In genomic region chr17:2595200-2595599, GRCh38 we compare ENCODE assay signal across 8 cellular contexts. TPM values are rescaled to one million over a fixed set of nuclear protein-coding genes. Genes with fewer than 3 reads are reported as not detected.
DNase-seq lines count a peak whose midpoint lies in the region; ATAC-seq and TF ChIP-seq lines count a peak whose summit lies in the region.

No MANE protein-coding gene starts in this region.

- no TSS peak for BruUV-seq in A673 (replicated peaks; lab: Mats Ljungman, UMichigan)

- intact Hi-C loops in A673 (cut with micrococcal nuclease; ENCODE audit: unreplicated experiment) (loop anchor here (2.0 to 10.0 kb wide), 2 partner anchors 80 kb away; partner anchors contain the start of gene METTL16), breast epithelium (cut with DNase I; ENCODE audit: low total_unique reads) (no loop called here)

- no peaks in the 10 kb centered on the region for H3K36me3 ChIP-seq in A673 (ENCODE audit: insufficient read depth, low read length, poor library complexity, severe bottlenecking)
- H3K36me3 ChIP-seq in HUES64 (ENCODE audit: insufficient read depth, low read length): peaks cover 4% of the 10 kb centered on the region; the same call in 1 of the 2 replicates
- H3K36me3 ChIP-seq in breast epithelium: no peaks in the 10 kb centered on the region
- no peaks in the 10 kb centered on the region for H3K36me3 ChIP-seq in mucosa of stomach (ENCODE audit: control insufficient read depth, insufficient read depth, low read length)

- DNase-seq in A673 (ENCODE audit: low spot score) (no peak), breast epithelium (ENCODE audit: low spot score in 2 of 2) (no peak), medulla oblongata (ENCODE audit: extremely low spot score) (no peak)
- no peak for DNase-seq in activated effector memory CD4-positive, alpha-beta T cell treated with anti-CD3 and anti-CD28 coated beads, Interleukin-2, amount 50 U/mL, for 16 hours

- CTCF ChIA-PET in A673 (lab: Charles Lee): no interaction called here

- H3K9me3 ChIP-seq in A673 (ENCODE audit: low read depth, low read length, poor library complexity, severe bottlenecking) (no peaks in the 10 kb centered on the region), HUES64 (ENCODE audit: insufficient read depth, low read depth, low read length) (no peaks in the 10 kb centered on the region), breast epithelium (no peaks in the 10 kb centered on the region), mucosa of stomach (ENCODE audit: control insufficient read depth, low read length) (no peaks in the 10 kb centered on the region)

- no peak for ATAC-seq in GM21528 (IDR thresholded peaks at IDR 0.05; ENCODE audit: low FRiP score, unreplicated experiment)
- ATAC-seq in HG02642 (IDR thresholded peaks at IDR 0.05; ENCODE audit: poor library complexity, unreplicated experiment): no peak

- 4% methylated on average over 2 of the region's 4 CpGs for WGBS in HUES64

- H3K4me1 ChIP-seq in A673 (ENCODE audit: insufficient read depth, low read length, poor library complexity, severe bottlenecking): peaks cover 24% of the 10 kb centered on the region
- peaks cover 26% of the 10 kb centered on the region for H3K4me1 ChIP-seq in HUES64 (ENCODE audit: insufficient read depth, low read length)
- H3K4me1 ChIP-seq in breast epithelium: peaks cover 0 to 11% of the 10 kb centered on the region in 2 donors
- H3K4me1 ChIP-seq in mucosa of stomach (ENCODE audit: control insufficient read depth, insufficient read depth, low read length): peaks cover 11% of the 10 kb centered on the region

- H3K27ac ChIP-seq in A673 (ENCODE audit: low read depth, low read length, poor library complexity, severe bottlenecking): peak overlapping the region; percentile 95
- H3K27ac ChIP-seq in HUES64 (ENCODE audit: low read depth, low read length): peak overlapping the region; percentile 93; the same call in 1 of the 2 replicates
- peak overlapping the region; percentile 99 for H3K27ac ChIP-seq in breast epithelium

- H3K4me3 ChIP-seq in A673 (ENCODE audit: low read depth, low read length, poor library complexity, severe bottlenecking): peak overlapping the region; percentile 97
- H3K4me3 ChIP-seq in HUES64 (ENCODE audit: low read length): peak overlapping the region; percentile 93
- H3K4me3 ChIP-seq in breast epithelium: peak overlapping the region; percentile 93 to 99 (median 93)
- H3K4me3 ChIP-seq in mucosa of stomach (ENCODE audit: low read length): peak overlapping the region; percentile 96

- peak overlapping the region; percentile 91; the same call in 1 of the 2 replicates for H3K9ac ChIP-seq in HUES64 (ENCODE audit: low read depth, low read length)
- H3K9ac ChIP-seq in mucosa of stomach (ENCODE audit: low read length): peak overlapping the region; percentile 98

- TF ChIP-seq CTCF in A673 (conservative IDR thresholded peaks at IDR 0.05; ENCODE audit: low read depth, low read length) (no peak), breast epithelium (IDR thresholded peaks at IDR 0.05) (no peak)

- H3K27me3 ChIP-seq in A673 (replicated peaks; ENCODE audit: insufficient read depth, low read depth, low read length, poor library complexity): no peaks in the 10 kb centered on the region
- no peaks in the 10 kb centered on the region for H3K27me3 ChIP-seq in HUES64 (ENCODE audit: insufficient read depth, low read length)
- no peaks in the 10 kb centered on the region for H3K27me3 ChIP-seq in breast epithelium
- no peaks in the 10 kb centered on the region for H3K27me3 ChIP-seq in mucosa of stomach (ENCODE audit: control insufficient read depth, insufficient read depth, low read length)

- TF ChIP-seq POLR2A in breast epithelium (IDR thresholded peaks at IDR 0.05): no peak

- POLR2A ChIA-PET in A673 (lab: Charles Lee; ENCODE audit: low non-redundant PET): no interaction called here

RNA-seq across cellular contexts. Expression of gene PAFAH1B1, which starts 1.7 kb away (rescaled TPM):
- total RNA-seq in A673 (2021) (210 and 212 TPM in 2 replicates), breast epithelium (100 to 1,000 TPM in 2 of 3 donors, 10 to 100 TPM in 1; 99.5 to 134 (median 119) TPM)
- 87.0 TPM for polyA plus RNA-seq in HUES64 (2013, experiment 1 of 2)
- 89.8 TPM for polyA plus RNA-seq in HUES64 (2013, experiment 2 of 2)
